12 cellular contexts compared by ENCODE assay signal in genomic region chr16:1932050-1933028, GRCh38. TPM values are rescaled to one million over a fixed set of nuclear protein-coding genes. Genes with fewer than 3 reads are reported as not detected.
DNase-seq lines count a peak whose midpoint lies in the region; ATAC-seq and TF ChIP-seq lines count a peak whose summit lies in the region.
"Had no signal": no experiment of that assay in that cellular context is flagged by ENCODE, and none has a peak within 500 bp of the region (broad histone marks: within the 10 kb centered on the region; RNA-seq: fewer than 3 reads in every experiment).

No MANE protein-coding gene starts in this region.

- H3K36me3 ChIP-seq in neural progenitor cell, result no peaks in the 10 kb centered on the region

- ATAC-seq in HG02885 (IDR thresholded peaks at IDR 0.05; ENCODE audit: poor library complexity, unreplicated experiment), result no peak
- ATAC-seq: naive thymus-derived CD4-positive, alpha-beta T cell had no signal

- H3K27ac ChIP-seq in neural progenitor cell, result no peak overlapping the region

- no peaks in the 10 kb centered on the region for H3K79me2 ChIP-seq in neural progenitor cell (ENCODE audit: low read depth)

- H3K4me2 ChIP-seq in neural progenitor cell, result no peak overlapping the region

- H3K4me3 ChIP-seq in neural progenitor cell, result no peak overlapping the region

- peaks cover 33% of the 10 kb centered on the region for H3K27me3 ChIP-seq in neural progenitor cell

- H4K20me1 ChIP-seq in neural progenitor cell (ENCODE audit: low read depth), result no peaks in the 10 kb centered on the region

- peak; percentile 47 for TF ChIP-seq CTCF in chondrocyte (IDR thresholded peaks at IDR 0.05)
- TF ChIP-seq CTCF in neural progenitor cell (IDR thresholded peaks at IDR 0.05), result peak; percentile 31

- no peaks in the 10 kb centered on the region for H3K9me3 Mint-ChIP-seq in chondrocyte (ENCODE audit: low read depth)
- no peaks in the 10 kb centered on the region for H3K9me3 Mint-ChIP-seq in neural progenitor cell
- H3K9me3 Mint-ChIP-seq: naive thymus-derived CD4-positive, alpha-beta T cell had no signal

- DNase-seq in NCI-H1436 (lab: John Stamatoyannopoulos, UW), result peak; percentile 34
- no peak for DNase-seq in NCI-H1436 treated with DMSO at 0.1 percent for 48 hours (lab: John Stamatoyannopoulos, UW)
- peak; percentile 52 for DNase-seq in NCI-H2196 (lab: John Stamatoyannopoulos, UW; ENCODE audit: unreplicated experiment)
- DNase-seq in chondrocyte (ENCODE audit: low spot score), result peak; percentile 81
- peak; percentile 58 for DNase-seq in neural progenitor cell (ENCODE audit: low spot score)
- no peak for DNase-seq in COLO829 (ENCODE audit: low spot score)
- no peak for DNase-seq in stimulated activated naive CD4-positive, alpha-beta T cell (lab: John Stamatoyannopoulos, UW)
- DNase-seq: naive thymus-derived CD4-positive, alpha-beta T cell; SIG-M5; stimulated activated CD4-positive, alpha-beta T cell treated with anti-CD3 and anti-CD28 coated beads, Interleukin-2, amount 100 ng/mL, for 48 hours had no signal

- peaks cover 4% of the 10 kb centered on the region for H3F3A ChIP-seq in neural progenitor cell (ENCODE audit: low read depth)

- no peaks in the 10 kb centered on the region for H3K4me1 ChIP-seq in neural progenitor cell

- no peak overlapping the region for H2AFZ ChIP-seq in neural progenitor cell (replicated peaks)

- no peak overlapping the region for H3K9ac ChIP-seq in neural progenitor cell

- no peaks in the 10 kb centered on the region for H3K9me3 ChIP-seq in neural progenitor cell (ENCODE audit: low read depth)

- H3K27ac Mint-ChIP-seq in chondrocyte (ENCODE audit: unreplicated experiment), result no peak overlapping the region
- H3K27ac Mint-ChIP-seq in neural progenitor cell, result no peak overlapping the region

- peaks cover 3% of the 10 kb centered on the region for H3K4me1 Mint-ChIP-seq in chondrocyte (ENCODE audit: low read depth)
- H3K4me1 Mint-ChIP-seq in neural progenitor cell, result peaks cover 2% of the 10 kb centered on the region

- peaks cover 3% of the 10 kb centered on the region for H3K36me3 Mint-ChIP-seq in chondrocyte (ENCODE audit: low read depth)
- H3K36me3 Mint-ChIP-seq in neural progenitor cell, result peaks cover 2% of the 10 kb centered on the region
- H3K36me3 Mint-ChIP-seq: naive thymus-derived CD4-positive, alpha-beta T cell had no signal

- H3K27me3 Mint-ChIP-seq in chondrocyte (ENCODE audit: low read depth) (no peaks in the 10 kb centered on the region), neural progenitor cell (ENCODE audit: insufficient read depth, low read depth) (peaks cover 9% of the 10 kb centered on the region)
- H3K27me3 Mint-ChIP-seq: naive thymus-derived CD4-positive, alpha-beta T cell had no signal

- H3K4me3 Mint-ChIP-seq in chondrocyte (ENCODE audit: unreplicated experiment) (no peak overlapping the region), neural progenitor cell (no peak overlapping the region)

RNA-seq across cellular contexts. Expression of gene MSRB1, which starts 10.7 kb away (rescaled TPM):
- 18.3 to 19.1 TPM (median 18.8 TPM) in 3 replicates for total RNA-seq in chondrocyte
- 19.4 and 26.9 TPM in 2 replicates for total RNA-seq in neural progenitor cell (ENCODE audit: low replicate concordance)

RNA-seq across cellular contexts. Expression of gene HS3ST6, which starts 14.1 kb away (rescaled TPM):
- total RNA-seq in chondrocyte (not detected in 3 replicates), neural progenitor cell (ENCODE audit: low replicate concordance) (1.1 TPM in 1 of 2 replicates, not detected in the other)
- total RNA-seq: glomerular endothelial cell; naive thymus-derived CD4-positive, alpha-beta T cell had no signal

RNA-seq across cellular contexts. Expression of gene RPL3L, which starts 22.1 kb away (rescaled TPM):
- total RNA-seq in chondrocyte (not detected in 3 replicates), neural progenitor cell (ENCODE audit: low replicate concordance) (not detected in 2 replicates)
- total RNA-seq: glomerular endothelial cell; naive thymus-derived CD4-positive, alpha-beta T cell had no signal

RNA-seq across cellular contexts. Expression of gene NDUFB10, which starts 27.0 kb away (rescaled TPM):
- total RNA-seq in chondrocyte, result 97.9 to 131 TPM (median 110 TPM) in 3 replicates
- 155 and 160 TPM in 2 replicates for total RNA-seq in neural progenitor cell (ENCODE audit: low replicate concordance)

RNA-seq across cellular contexts. Expression of gene RPS2, which starts 32.3 kb away (rescaled TPM):
- total RNA-seq in chondrocyte (1,605 to 1,878 TPM (median 1,662 TPM) in 3 replicates), neural progenitor cell (ENCODE audit: low replicate concordance) (3,079 and 5,348 TPM in 2 replicates)

Comparison
In these comparisons a context has a peak if more than half of its experiments do, and no peak if none do; other contexts are left out.
1. DNase-seq: peak in NCI-H1436 (single experiment), NCI-H2196 (single experiment), chondrocyte (single experiment) and neural progenitor cell (single experiment); none in NCI-H1436 treated with DMSO at 0.1 percent for 48 hours (single experiment), COLO829 (single experiment) and stimulated activated naive CD4-positive, alpha-beta T cell (0 of 6).